12 cellular contexts compared by ENCODE assay signal in genomic region chr11:44120169-44120568, GRCh38. TPM values are rescaled to one million over a fixed set of nuclear protein-coding genes. Genes with fewer than 3 reads are reported as not detected.
DNase-seq lines count a peak whose midpoint lies in the region; ATAC-seq, FAIRE-seq and TF ChIP-seq lines count a peak whose summit lies in the region.
"Had no signal": no experiment of that assay in that cellular context is flagged by ENCODE, and none has a peak within 500 bp of the region (broad histone marks: within the 10 kb centered on the region; RNA-seq: fewer than 3 reads in every experiment).

No MANE protein-coding gene starts in this region.

- TF ChIP-seq CTCF in D721Med (IDR thresholded peaks at IDR 0.05; ENCODE audit: insufficient read depth, missing control alignments), result peak; percentile 31
- TF ChIP-seq CTCF in endodermal cell (conservative IDR thresholded peaks at IDR 0.05), result peak; percentile 74

- FAIRE-seq in D721Med (lab: Jason Lieb, UNC), result no peak

- ATAC-seq in GM21825 (IDR thresholded peaks at IDR 0.05; ENCODE audit: unreplicated experiment), result no peak
- ATAC-seq: activated T-helper 17 cell treated with anti-CD3 and anti-CD28 coated beads, Interleukin-2, amount 50 U/mL, for 72 hours had no signal

- H3K27me3 Mint-ChIP-seq in endodermal cell (ENCODE audit: insufficient read depth), result no peaks in the 10 kb centered on the region
- H3K27me3 Mint-ChIP-seq: activated T-helper 17 cell treated with anti-CD3 and anti-CD28 coated beads, Interleukin-2, amount 50 U/mL, for 72 hours had no signal

- peaks cover 24% of the 10 kb centered on the region for H3K36me3 ChIP-seq in endodermal cell (ENCODE audit: control insufficient read depth, insufficient read depth, low read length)

- no peaks in the 10 kb centered on the region for H3K4me1 ChIP-seq in endodermal cell (ENCODE audit: control insufficient read depth, insufficient read depth, low read length)

- no peaks in the 10 kb centered on the region for H3K27me3 ChIP-seq in endodermal cell (ENCODE audit: control insufficient read depth, insufficient read depth, low read length, poor library complexity, severe bottlenecking)

- H3K27ac Mint-ChIP-seq in endodermal cell, result no peak overlapping the region
- H3K27ac Mint-ChIP-seq: activated T-helper 17 cell treated with anti-CD3 and anti-CD28 coated beads, Interleukin-2, amount 50 U/mL, for 72 hours; T-helper 1 cell treated with Interleukin-12 subunit alpha and Interleukin-12 subunit beta and Interleukin-4 antibody, amounts not matched to agents 30 μg/mL and 1 μg/mL, for 36 hours had no signal

- H3K4me1 Mint-ChIP-seq in endodermal cell, result no peaks in the 10 kb centered on the region
- H3K4me1 Mint-ChIP-seq: activated T-helper 17 cell treated with anti-CD3 and anti-CD28 coated beads, Interleukin-2, amount 50 U/mL, for 72 hours had no signal

- no peak overlapping the region for H3K9ac ChIP-seq in endodermal cell (ENCODE audit: extremely low read depth, low read length, poor library complexity, severe bottlenecking)

- DNase-seq in D721Med (ENCODE audit: insufficient read length, low spot score), result no peak
- DNase-seq in NCI-H69 (lab: John Stamatoyannopoulos, UW), result peak; percentile 3
- DNase-seq in endodermal cell, result peak; percentile 53
- peak; percentile 25 for DNase-seq in myocyte (ENCODE audit: low read depth)
- DNase-seq in A172 (ENCODE audit: low spot score), result no peak
- DNase-seq in NCI-H187 treated with DMSO at 0.1 percent for 48 hours (lab: John Stamatoyannopoulos, UW), result no peak
- no peak for DNase-seq in C1 segment of cervical spinal cord (lab: John Stamatoyannopoulos, UW)
- DNase-seq: effector CD4-positive, alpha-beta T cell; EL had no signal

- no peaks in the 10 kb centered on the region for H3K9me3 ChIP-seq in endodermal cell (ENCODE audit: control insufficient read depth, low read length)

- H3K4me3 Mint-ChIP-seq in endodermal cell, result no peak overlapping the region
- H3K4me3 Mint-ChIP-seq: activated T-helper 17 cell treated with anti-CD3 and anti-CD28 coated beads, Interleukin-2, amount 50 U/mL, for 72 hours; T-helper 1 cell treated with Interleukin-12 subunit alpha and Interleukin-12 subunit beta and Interleukin-4 antibody, amounts not matched to agents 30 μg/mL and 1 μg/mL, for 36 hours had no signal

- H3K4me3 ChIP-seq in endodermal cell (ENCODE audit: low read length), result no peak overlapping the region

- whole genome bisulfite sequencing in endodermal cell (ENCODE audit: insufficient coverage in 1 of 2, insufficient read length in 1 of 2), 2 experiments, result 88 to 93% methylated on average over 3 to 5 of the region's 5 CpGs

- H3K36me3 Mint-ChIP-seq in endodermal cell (ENCODE audit: low read depth), result peaks cover 29% of the 10 kb centered on the region

- H3K27ac ChIP-seq in endodermal cell (ENCODE audit: low read depth, low read length), result no peak overlapping the region

- H3K9me3 Mint-ChIP-seq in endodermal cell, result no peaks in the 10 kb centered on the region
- H3K9me3 Mint-ChIP-seq: activated T-helper 17 cell treated with anti-CD3 and anti-CD28 coated beads, Interleukin-2, amount 50 U/mL, for 72 hours; T-helper 1 cell treated with Interleukin-12 subunit alpha and Interleukin-12 subunit beta and Interleukin-4 antibody, amounts not matched to agents 30 μg/mL and 1 μg/mL, for 36 hours had no signal

RNA-seq across cellular contexts. Expression of gene EXT2, which starts 24.7 kb away (rescaled TPM):
- total RNA-seq in endodermal cell (10 to 100 TPM; 47.7 to 60.3 TPM), myocyte (55.7 and 66.3 TPM in 2 replicates)
- 55.8 TPM for polyA plus RNA-seq in endodermal cell (2013, experiment 1 of 2)
- polyA plus RNA-seq in endodermal cell (2013, experiment 2 of 2), result 54.9 TPM
- 56.5 TPM for polyA plus RNA-seq in myocyte (2012)
- 163 and 173 TPM in 2 replicates for total RNA-seq in A172 (2014; rRNA removed; shearing (Covaris generic))

RNA-seq across cellular contexts. Expression of gene ACCS, which starts 54.1 kb away (rescaled TPM):
- total RNA-seq in endodermal cell (10 to 100 TPM; 10.6 to 16.6 TPM), myocyte (10.7 and 11.4 TPM in 2 replicates)
- polyA plus RNA-seq in endodermal cell (2013, experiment 1 of 2), result 5.1 TPM
- 5.1 TPM for polyA plus RNA-seq in endodermal cell (2013, experiment 2 of 2)
- polyA plus RNA-seq in myocyte (2012), result 15.2 TPM
- 6.5 and 6.9 TPM in 2 replicates for total RNA-seq in A172 (2014; rRNA removed; shearing (Covaris generic))

Comparison
In these comparisons a context has a peak if more than half of its experiments do, and no peak if none do; other contexts are left out.
1. DNase-seq: peak in NCI-H69 (single experiment), endodermal cell (single experiment) and myocyte (single experiment); none in D721Med (single experiment), A172 (single experiment), NCI-H187 treated with DMSO at 0.1 percent for 48 hours (single experiment) and C1 segment of cervical spinal cord (0 of 14).